ENCODE assay signal across 8 cellular contexts in genomic region chr7:111090834-111091233, GRCh38. TPM values are rescaled to one million over a fixed set of nuclear protein-coding genes. Genes with fewer than 3 reads are reported as not detected.
A peak's percentile ranks its signal among the peaks of the same experiment; 100 is the strongest.
DNase-seq lines count a peak whose midpoint lies in the region; ATAC-seq and TF ChIP-seq lines count a peak whose summit lies in the region.

Gene LRRN3, plus strand, starts transcription at chr7:111091127. Its CDS starts 31,646 bp downstream, at chr7:111122773.

- H3K9me3 Mint-ChIP-seq in brain = no peaks in the 10 kb centered on the region

- H3K9me3 ChIP-seq in GM23248 (ENCODE audit: low read depth) (no peaks in the 10 kb centered on the region), Peyer's patch (no peaks in the 10 kb centered on the region)

- TF ChIP-seq CTCF in Peyer's patch (IDR thresholded peaks at IDR 0.05) (no peak), brain (conservative IDR thresholded peaks at IDR 0.05) (no peak)

- no peaks in the 10 kb centered on the region for H3K9me2 ChIP-seq in GM23248 (ENCODE audit: insufficient read depth)

- peak; percentile 30 for DNase-seq in GM23248
- DNase-seq in Peyer's patch = peak in 2 of 3 donors; percentile 20 to 53
- peak; percentile 57 for DNase-seq in kidney glomerular epithelial cell (lab: John Stamatoyannopoulos, UW)
- DNase-seq in stimulated activated CD8-positive, alpha-beta memory T cell treated with anti-CD3 and anti-CD28 coated beads, Interleukin-4, amount 100 ng/mL, for 48 hours = peak; percentile 53
- no peak for DNase-seq in RKO (ENCODE audit: low spot score)
- DNase-seq in H7 = no peak

- H3F3A ChIP-seq in GM23248 (ENCODE audit: insufficient read depth) = no peaks in the 10 kb centered on the region

- H3K36me3 ChIP-seq in GM23248 (ENCODE audit: low read depth) (no peaks in the 10 kb centered on the region), Peyer's patch (no peaks in the 10 kb centered on the region), H7 (replicated peaks; ENCODE audit: control insufficient read depth, insufficient read depth, low read length) (no peaks in the 10 kb centered on the region)

- H3K27me3 Mint-ChIP-seq in brain = peaks cover 9% of the 10 kb centered on the region

- H3K4me1 ChIP-seq in GM23248 (ENCODE audit: insufficient read depth) (no peaks in the 10 kb centered on the region), Peyer's patch (no peaks in the 10 kb centered on the region)

- peak within 1 kb of the TSS; percentile 87 to 98 (median 92) for H3K4me3 Mint-ChIP-seq in brain

- peaks cover 51% of the 10 kb centered on the region for H3K4me1 Mint-ChIP-seq in brain

- TF ChIP-seq POLR2A in Peyer's patch (IDR thresholded peaks at IDR 0.05) = no peak

- 11 to 19% methylated on average over 5 of the region's 5 CpGs for WGBS in GM23248 (ENCODE audit: low coverage in 1 of 2, low lambda C conversion rate in 2 of 2, missing lambda C conversion rate in 2 of 2), 2 experiments

- peak within 1 kb of the TSS; percentile 66 for H2AFZ ChIP-seq in GM23248

- no peak within 1 kb of the TSS for H3K27ac ChIP-seq in GM23248
- H3K27ac ChIP-seq in Peyer's patch = peak within 1 kb of the TSS in 1 of 4 donors; percentile 22

- in situ Hi-C loops in GM23248 (cut with MboI) = no loop called here

- no peaks in the 10 kb centered on the region for H3K79me2 ChIP-seq in GM23248 (ENCODE audit: insufficient read depth)

- peak within 1 kb of the TSS; percentile 85 for H3K4me2 ChIP-seq in GM23248 (ENCODE audit: unreplicated experiment)

- no peak for ATAC-seq in GM21423 (IDR thresholded peaks at IDR 0.05; ENCODE audit: unreplicated experiment)

- peak within 1 kb of the TSS; percentile 94 to 98 (median 97) for H3K27ac Mint-ChIP-seq in brain

- H3K36me3 Mint-ChIP-seq in brain = no peaks in the 10 kb centered on the region

- H3K9ac ChIP-seq in GM23248 = 0 out of 2 replicates have a peak within 1 kb of the TSS, but pooled peaks have one; percentile 17

- H3K4me3 ChIP-seq in GM23248 = peak within 1 kb of the TSS; percentile 54
- H3K4me3 ChIP-seq in Peyer's patch = peak within 1 kb of the TSS; percentile 2 to 22 (median 12)
- H3K4me3 ChIP-seq in H7 (ENCODE audit: insufficient read depth, low read depth, low read length) = no peak within 1 kb of the TSS

- H3K27me3 ChIP-seq in GM23248 (replicated peaks; ENCODE audit: insufficient read depth) (no peaks in the 10 kb centered on the region), Peyer's patch (no peaks in the 10 kb centered on the region), H7 (ENCODE audit: control insufficient read depth, insufficient read depth, low read length) (0 out of 2 replicates have a peak, but pooled peaks cover 1% of the 10 kb centered on the region)

- H4K20me1 ChIP-seq in GM23248 (ENCODE audit: insufficient read depth) = no peaks in the 10 kb centered on the region

RNA-seq across cellular contexts. Expression of gene LRRN3, which starts in this region (rescaled TPM):
- 0.25 and 0.43 TPM in 2 replicates for total RNA-seq in GM23248 (2014; rRNA removed; shearing (Covaris generic))
- polyA plus RNA-seq in GM23248 (2016; fragmentation: Nextera tagmentation; extraction: Ambion mirVana) (0.16 and 0.41 TPM in 2 replicates), brain (ENCODE audit: insufficient read depth, low read depth, low replicate concordance) (7.2 TPM)
- under 1 TPM in 2 of 4 donors, not detected in 2; 0.40 to 0.53 TPM for total RNA-seq in Peyer's patch
- 0.15 and 0.31 TPM in 2 replicates for total RNA-seq in H7 (2014; rRNA removed; shearing (Covaris generic))

Comparison
In these comparisons a context has a peak if more than half of its experiments do, and no peak if none do; other contexts are left out.
1. Peak in DNase-seq, H3K4me3 ChIP-seq, H3K9ac ChIP-seq and H3K4me2 ChIP-seq in GM23248; RNA of the gene not detected or under 1 TPM.
2. Peak in DNase-seq and H3K4me3 ChIP-seq in Peyer's patch; RNA of the gene not detected or under 1 TPM.
3. DNase-seq: peak in kidney glomerular epithelial cell (single experiment) and stimulated activated CD8-positive, alpha-beta memory T cell treated with anti-CD3 and anti-CD28 coated beads, Interleukin-4, amount 100 ng/mL, for 48 hours (single experiment); none in RKO (single experiment) and H7 (single experiment).